In the genomic region with DNA sequence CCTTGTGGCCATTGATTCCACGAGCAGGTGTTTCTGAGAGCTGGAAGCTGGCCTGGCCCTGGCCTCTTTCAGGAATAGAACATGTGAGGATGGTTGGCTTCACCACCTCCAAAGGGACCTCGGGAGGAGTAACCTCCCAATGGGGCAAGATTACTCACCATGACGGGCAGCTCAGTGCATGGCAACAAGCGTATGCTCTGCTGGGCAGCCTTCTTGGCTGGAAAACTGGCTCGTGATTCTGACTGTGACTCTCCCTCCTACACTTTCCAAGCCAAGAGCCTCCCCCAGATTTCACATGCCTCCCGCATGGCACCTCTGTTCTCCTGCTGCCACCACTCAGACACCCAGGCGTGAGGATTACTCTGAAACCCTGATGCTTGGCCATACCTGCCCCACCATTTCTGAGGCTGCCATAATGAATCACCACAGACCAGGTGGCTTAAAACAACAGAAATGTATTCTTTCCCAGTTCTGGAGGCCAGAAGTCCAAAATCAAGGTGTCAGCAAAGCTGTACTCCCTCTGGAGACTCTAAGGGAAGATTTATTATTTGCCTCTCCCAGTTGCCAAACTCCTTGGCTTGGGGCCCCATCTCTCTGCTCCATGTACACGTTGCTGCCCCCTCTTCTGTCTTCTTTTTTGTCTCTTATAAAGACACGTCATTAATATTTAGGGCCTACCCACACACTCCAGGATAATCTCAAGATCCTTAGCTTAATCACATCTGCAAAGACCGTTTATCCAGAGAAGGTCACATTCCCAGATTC, we compare ENCODE assay signal across 8 cellular contexts.
A peak's percentile ranks its signal among the peaks of the same experiment; 100 is the strongest.
DNase-seq lines count a peak whose midpoint lies in the region; ATAC-seq and TF ChIP-seq lines count a peak whose summit lies in the region.

No MANE protein-coding gene starts in this region.

- no peak overlapping the region for H3K27ac Mint-ChIP-seq in neural progenitor cell

- H3F3A ChIP-seq in neural progenitor cell (ENCODE audit: low read depth), result peaks cover 12% of the 10 kb centered on the region

- no peaks in the 10 kb centered on the region for H3K36me3 Mint-ChIP-seq in neural progenitor cell

- no peak for ATAC-seq in GM21619 (IDR thresholded peaks at IDR 0.05; ENCODE audit: unreplicated experiment)

- no peak overlapping the region for H3K4me3 Mint-ChIP-seq in neural progenitor cell

- H3K27me3 Mint-ChIP-seq in neural progenitor cell (ENCODE audit: insufficient read depth, low read depth), result peaks cover 2% of the 10 kb centered on the region

- peaks cover 11% of the 10 kb centered on the region for H4K20me1 ChIP-seq in neural progenitor cell (ENCODE audit: low read depth)

- no peaks in the 10 kb centered on the region for H3K9me3 ChIP-seq in neural progenitor cell (ENCODE audit: low read depth)

- H3K9me3 Mint-ChIP-seq in neural progenitor cell, result no peaks in the 10 kb centered on the region

- peaks cover 36% of the 10 kb centered on the region for H3K4me1 ChIP-seq in neural progenitor cell

- no peaks in the 10 kb centered on the region for H3K36me3 ChIP-seq in neural progenitor cell

- H3K4me1 Mint-ChIP-seq in neural progenitor cell, result peaks cover 55% of the 10 kb centered on the region

- H3K27ac ChIP-seq in caudate nucleus (ENCODE audit: low read depth, low read length) (peak overlapping the region; percentile 97), neural progenitor cell (no peak overlapping the region)

- H3K9ac ChIP-seq in neural progenitor cell, result no peak overlapping the region

- H3K27me3 ChIP-seq in neural progenitor cell, result no peaks in the 10 kb centered on the region

- H3K79me2 ChIP-seq in neural progenitor cell (ENCODE audit: low read depth), result no peaks in the 10 kb centered on the region

- H3K4me3 ChIP-seq in neural progenitor cell, result no peak overlapping the region

- no peak overlapping the region for H3K4me2 ChIP-seq in neural progenitor cell

- no peak overlapping the region for H2AFZ ChIP-seq in neural progenitor cell (replicated peaks)

- no peak for TF ChIP-seq CTCF in neural progenitor cell (IDR thresholded peaks at IDR 0.05)

- peak; percentile 13 for DNase-seq in stimulated activated CD4-positive, alpha-beta T cell treated with anti-CD3 and anti-CD28 coated beads, Interleukin-4, amount 100 ng/mL, for 24 hours
- no peak for DNase-seq in stimulated activated CD4-positive, alpha-beta T cell treated with anti-CD3 and anti-CD28 coated beads, Interleukin-12 subunit alpha, Interleukin-12 subunit beta, amount 100 ng/mL, for 4 hours
- DNase-seq in caudate nucleus (lab: John Stamatoyannopoulos, UW) (peak in 19 of 61 donors; percentile 5 to 64 (median 22)), mesenteric fat pad (ENCODE audit: low spot score) (peak; percentile 86), HT-29 (ENCODE audit: low spot score) (no peak), NCI-H510A treated with DMSO at 0.1 percent for 48 hours (lab: John Stamatoyannopoulos, UW) (no peak), neural progenitor cell (ENCODE audit: low spot score) (no peak)

Comparison
In these comparisons a context has a peak if more than half of its experiments do, and no peak if none do; other contexts are left out.
1. DNase-seq: peak in stimulated activated CD4-positive, alpha-beta T cell treated with anti-CD3 and anti-CD28 coated beads, Interleukin-4, amount 100 ng/mL, for 24 hours (single experiment) and mesenteric fat pad (single experiment); none in stimulated activated CD4-positive, alpha-beta T cell treated with anti-CD3 and anti-CD28 coated beads, Interleukin-12 subunit alpha, Interleukin-12 subunit beta, amount 100 ng/mL, for 4 hours (single experiment), HT-29 (single experiment), NCI-H510A treated with DMSO at 0.1 percent for 48 hours (single experiment) and neural progenitor cell (single experiment).